ENCODE assay signal across 8 cellular contexts in genomic region chr11:11620966-11621880, GRCh38. TPM values are rescaled to one million over a fixed set of nuclear protein-coding genes. Genes with fewer than 3 reads are reported as not detected.
DNase-seq lines count a peak whose midpoint lies in the region; ATAC-seq and TF ChIP-seq lines count a peak whose summit lies in the region.

No MANE protein-coding gene starts in this region.

- H3K9me3 ChIP-seq in OCI-LY3 (ENCODE audit: insufficient read depth, low read length) (no peaks in the 10 kb centered on the region), right lobe of liver (no peaks in the 10 kb centered on the region), OCI-LY7 (ENCODE audit: low read length) (no peaks in the 10 kb centered on the region)

- no TSS peak for BruUV-seq in OCI-LY7 (replicated peaks; lab: Mats Ljungman, UMichigan)

- H3K4me3 Mint-ChIP-seq in activated CD4-positive, alpha-beta T cell treated with anti-CD3 and anti-CD28 coated beads for 36 hours = peak overlapping the region; percentile 80
- H3K4me3 Mint-ChIP-seq in HFFc6 = peak overlapping the region; percentile 90
- H3K4me3 Mint-ChIP-seq in central memory CD8-positive, alpha-beta T cell = peak overlapping the region; percentile 55
- peak overlapping the region; percentile 84 for H3K4me3 Mint-ChIP-seq in stimulated activated naive CD8-positive, alpha-beta T cell treated with anti-CD3 and anti-CD28 coated beads, Interleukin-15, Interleukin-2, amounts not matched to agents 100 ng/mL and 50 ng/mL, for 24 hours

- H3K4me1 ChIP-seq in OCI-LY3 (ENCODE audit: low read length) = no peaks in the 10 kb centered on the region
- peaks cover 0 to 22% (median 0%) of the 10 kb centered on the region in 4 donors for H3K4me1 ChIP-seq in right lobe of liver
- H3K4me1 ChIP-seq in OCI-LY7 (ENCODE audit: insufficient read depth, low read length, poor library complexity, severe bottlenecking) = no peaks in the 10 kb centered on the region

- no peaks in the 10 kb centered on the region for H3K36me3 Mint-ChIP-seq in activated CD4-positive, alpha-beta T cell treated with anti-CD3 and anti-CD28 coated beads for 36 hours (ENCODE audit: low read depth)
- no peaks in the 10 kb centered on the region for H3K36me3 Mint-ChIP-seq in HFFc6 (ENCODE audit: low read depth)
- H3K36me3 Mint-ChIP-seq in central memory CD8-positive, alpha-beta T cell (ENCODE audit: insufficient read depth) = peaks cover 1% of the 10 kb centered on the region
- no peaks in the 10 kb centered on the region for H3K36me3 Mint-ChIP-seq in stimulated activated naive CD8-positive, alpha-beta T cell treated with anti-CD3 and anti-CD28 coated beads, Interleukin-15, Interleukin-2, amounts not matched to agents 100 ng/mL and 50 ng/mL, for 24 hours (ENCODE audit: low read depth)

- no peaks in the 10 kb centered on the region for H3K79me2 ChIP-seq in OCI-LY3 (ENCODE audit: low read length)
- H3K79me2 ChIP-seq in OCI-LY7 (ENCODE audit: insufficient read depth, low read depth, low read length) = no peaks in the 10 kb centered on the region

- no peak overlapping the region for H3K27ac ChIP-seq in OCI-LY3 (ENCODE audit: low read length)
- peak overlapping the region in 2 of 3 donors; percentile 44 to 61 for H3K27ac ChIP-seq in right lobe of liver
- H3K27ac ChIP-seq in OCI-LY7 (ENCODE audit: low read depth, low read length, poor library complexity, severe bottlenecking) = no peak overlapping the region

- peaks cover 29% of the 10 kb centered on the region; the same call in 1 of the 2 replicates for H3K27me3 ChIP-seq in OCI-LY3 (ENCODE audit: low read depth, low read length)
- H3K27me3 ChIP-seq in right lobe of liver = no peaks in the 10 kb centered on the region

- 2% methylated on average over 25 of the region's 73 CpGs for WGBS in right lobe of liver (ENCODE audit: insufficient coverage, low coverage, low lambda C conversion rate, missing lambda C conversion rate)

- POLR2A ChIA-PET in activated CD4-positive, alpha-beta T cell treated with anti-CD3 and anti-CD28 coated beads for 36 hours (lab: Charles Lee) = interaction anchor here (0.6 kb wide), 1 partner anchor 250 kb away, joined by 4 read pairs; no protein-coding TSS in a partner anchor
- POLR2A ChIA-PET in OCI-LY7 (lab: Charles Lee) = no interaction called here

- H4K20me1 ChIP-seq in OCI-LY3 (ENCODE audit: insufficient read depth, low read length) = no peaks in the 10 kb centered on the region
- H4K20me1 ChIP-seq in OCI-LY7 (ENCODE audit: insufficient read depth, low read length) = no peaks in the 10 kb centered on the region

- peaks cover 5% of the 10 kb centered on the region for H3K4me1 Mint-ChIP-seq in activated CD4-positive, alpha-beta T cell treated with anti-CD3 and anti-CD28 coated beads for 36 hours
- H3K4me1 Mint-ChIP-seq in HFFc6 (ENCODE audit: low read depth) = peaks cover 9% of the 10 kb centered on the region
- no peaks in the 10 kb centered on the region for H3K4me1 Mint-ChIP-seq in central memory CD8-positive, alpha-beta T cell
- H3K4me1 Mint-ChIP-seq in stimulated activated naive CD8-positive, alpha-beta T cell treated with anti-CD3 and anti-CD28 coated beads, Interleukin-15, Interleukin-2, amounts not matched to agents 100 ng/mL and 50 ng/mL, for 24 hours (ENCODE audit: low read depth) = peaks cover 9% of the 10 kb centered on the region

- H3K9me2 ChIP-seq in OCI-LY7 (ENCODE audit: insufficient read depth, low read length) = no peaks in the 10 kb centered on the region

- peak overlapping the region; percentile 63 for H3K27ac Mint-ChIP-seq in activated CD4-positive, alpha-beta T cell treated with anti-CD3 and anti-CD28 coated beads for 36 hours
- H3K27ac Mint-ChIP-seq in HFFc6 = peak overlapping the region; percentile 46; the same call in 1 of the 2 replicates
- H3K27ac Mint-ChIP-seq in central memory CD8-positive, alpha-beta T cell (ENCODE audit: low read depth) = no peak overlapping the region
- H3K27ac Mint-ChIP-seq in stimulated activated naive CD8-positive, alpha-beta T cell treated with anti-CD3 and anti-CD28 coated beads, Interleukin-15, Interleukin-2, amounts not matched to agents 100 ng/mL and 50 ng/mL, for 24 hours = peak overlapping the region; percentile 68

- intact Hi-C loops in activated CD4-positive, alpha-beta T cell treated with anti-CD3 and anti-CD28 coated beads for 36 hours (cut with DNase I, micrococcal nuclease) = loop anchor here (5.0 to 10.0 kb wide), 7 partner anchors 166 to 1084 kb away; partner anchors contain the start of genes CTR9 (in 1 of the 2), TEAD1 (in 1 of the 2) and USP47 (in 1 of the 2)
- intact Hi-C loops in right lobe of liver (cut with DNase I) = no loop called here
- intact Hi-C loops in OCI-LY7 (cut with micrococcal nuclease; ENCODE audit: unreplicated experiment) = no loop called here

- H3K36me3 ChIP-seq in OCI-LY3 (replicated peaks; ENCODE audit: low read depth, low read length) = no peaks in the 10 kb centered on the region
- no peaks in the 10 kb centered on the region for H3K36me3 ChIP-seq in right lobe of liver
- no peaks in the 10 kb centered on the region for H3K36me3 ChIP-seq in OCI-LY7 (ENCODE audit: insufficient read depth, low read length)

- no peaks in the 10 kb centered on the region for H3K9me3 Mint-ChIP-seq in activated CD4-positive, alpha-beta T cell treated with anti-CD3 and anti-CD28 coated beads for 36 hours (ENCODE audit: low read depth)
- H3K9me3 Mint-ChIP-seq in HFFc6 = no peaks in the 10 kb centered on the region
- H3K9me3 Mint-ChIP-seq in central memory CD8-positive, alpha-beta T cell = no peaks in the 10 kb centered on the region
- H3K9me3 Mint-ChIP-seq in stimulated activated naive CD8-positive, alpha-beta T cell treated with anti-CD3 and anti-CD28 coated beads, Interleukin-15, Interleukin-2, amounts not matched to agents 100 ng/mL and 50 ng/mL, for 24 hours = no peaks in the 10 kb centered on the region

- TF ChIP-seq POLR2A in right lobe of liver (IDR thresholded peaks at IDR 0.05) = no peak

- H3K9ac ChIP-seq in OCI-LY3 (ENCODE audit: low read length) = no peak overlapping the region

- H2AFZ ChIP-seq in OCI-LY3 (ENCODE audit: low read depth, low read length) = no peak overlapping the region
- H2AFZ ChIP-seq in OCI-LY7 (ENCODE audit: low read length) = no peak overlapping the region

- TF ChIP-seq CTCF in HFFc6 (IDR thresholded peaks at IDR 0.05) (peak; percentile 19), OCI-LY3 (IDR thresholded peaks at IDR 0.05; ENCODE audit: low read depth, low read length) (no peak), right lobe of liver (IDR thresholded peaks at IDR 0.05) (peak in 1 of 4 donors; percentile 14), OCI-LY7 (conservative IDR thresholded peaks at IDR 0.05; ENCODE audit: low read length) (no peak)

- peak; percentile 66 for DNase-seq in activated CD4-positive, alpha-beta T cell treated with anti-CD3 and anti-CD28 coated beads for 36 hours
- DNase-seq in activated CD4-positive, alpha-beta T cell treated with anti-CD3 and anti-CD28 coated beads for 1 hour = no peak
- no peak for DNase-seq in HFFc6
- DNase-seq in central memory CD8-positive, alpha-beta T cell (ENCODE audit: low spot score in 2 of 2) = no peak
- peak; percentile 58 to 69 (median 61) for DNase-seq in right lobe of liver
- DNase-seq in OCI-LY7 (ENCODE audit: low spot score) = no peak

- peak; percentile 6 for ATAC-seq in activated CD4-positive, alpha-beta T cell treated with anti-CD3 and anti-CD28 coated beads for 36 hours
- ATAC-seq in central memory CD8-positive, alpha-beta T cell (replicated peaks; ENCODE audit: extremely low read depth, poor library complexity, severe bottlenecking) = no peak
- peak; percentile 7 to 28 (median 20) for ATAC-seq in right lobe of liver

- CTCF ChIA-PET in activated CD4-positive, alpha-beta T cell treated with anti-CD3 and anti-CD28 coated beads for 36 hours (lab: Charles Lee) = interaction anchor here (0.5 to 1.5 kb wide), 5 partner anchors 19 to 774 kb away, joined by 3 read pairs; no protein-coding TSS in a partner anchor
- CTCF ChIA-PET in OCI-LY7 (lab: Charles Lee; ENCODE audit: unreplicated experiment) = no interaction called here

- H3K4me2 ChIP-seq in OCI-LY3 (ENCODE audit: low read length) (peak overlapping the region; percentile 50), OCI-LY7 (ENCODE audit: low read length) (no peak overlapping the region)

- peaks cover 40% of the 10 kb centered on the region for H3K27me3 Mint-ChIP-seq in activated CD4-positive, alpha-beta T cell treated with anti-CD3 and anti-CD28 coated beads for 36 hours
- peaks cover 38% of the 10 kb centered on the region for H3K27me3 Mint-ChIP-seq in HFFc6 (ENCODE audit: insufficient read depth)
- H3K27me3 Mint-ChIP-seq in central memory CD8-positive, alpha-beta T cell = peaks cover 53% of the 10 kb centered on the region
- H3K27me3 Mint-ChIP-seq in stimulated activated naive CD8-positive, alpha-beta T cell treated with anti-CD3 and anti-CD28 coated beads, Interleukin-15, Interleukin-2, amounts not matched to agents 100 ng/mL and 50 ng/mL, for 24 hours = peaks cover 71% of the 10 kb centered on the region

- H3K4me3 ChIP-seq in OCI-LY3 (ENCODE audit: low read length) = peak overlapping the region; percentile 67
- H3K4me3 ChIP-seq in right lobe of liver = peak overlapping the region; percentile 56 to 63 (median 62)
- H3K4me3 ChIP-seq in OCI-LY7 (ENCODE audit: low read depth, low read length, poor library complexity, severe bottlenecking) = no peak overlapping the region

RNA-seq across cellular contexts. Expression of gene GALNT18, which starts 0.6 kb away (rescaled TPM):
- total RNA-seq in activated CD4-positive, alpha-beta T cell treated with anti-CD3 and anti-CD28 coated beads for 36 hours = 1 to 10 TPM; 6.9 to 8.8 TPM
- total RNA-seq in HFFc6 (2021; fragmentation: NEBNext Ultra II Directional; extraction: Animal tissue kit (Norgen Biotek cat#: 25700)) = 10 to 100 TPM in 4 of 6 experiments, 1 to 10 TPM in 2; 2.7 to 13.7 (median 12.4) TPM
- total RNA-seq in right lobe of liver (10 to 100 TPM in 3 of 6 experiments, 1 to 10 TPM in 3; 3.7 to 11.4 (median 7.8) TPM), OCI-LY7 (2022) (not detected in 2 replicates)
- not detected in 2 replicates for total RNA-seq in OCI-LY7 (2014; rRNA removed; shearing (Covaris generic))

Comparison
In these comparisons a context has a peak if more than half of its experiments do, and no peak if none do; other contexts are left out.
1. DNase-seq: peak in activated CD4-positive, alpha-beta T cell treated with anti-CD3 and anti-CD28 coated beads for 36 hours (single experiment) and right lobe of liver (3 of 3); none in activated CD4-positive, alpha-beta T cell treated with anti-CD3 and anti-CD28 coated beads for 1 hour (single experiment), HFFc6 (single experiment), central memory CD8-positive, alpha-beta T cell (0 of 2) and OCI-LY7 (single experiment).
2. H3K27ac ChIP-seq: peak in right lobe of liver (2 of 3); none in OCI-LY3 (single experiment) and OCI-LY7 (single experiment).
3. intact Hi-C loops: an anchor here in activated CD4-positive, alpha-beta T cell treated with anti-CD3 and anti-CD28 coated beads for 36 hours (5.0 to 10.0 kb wide); none called in right lobe of liver and OCI-LY7.
4. Peak in every context shown above with its lines, with median percentiles within 50 percentile points of each other: H3K4me3 Mint-ChIP-seq.